In the genomic region with DNA sequence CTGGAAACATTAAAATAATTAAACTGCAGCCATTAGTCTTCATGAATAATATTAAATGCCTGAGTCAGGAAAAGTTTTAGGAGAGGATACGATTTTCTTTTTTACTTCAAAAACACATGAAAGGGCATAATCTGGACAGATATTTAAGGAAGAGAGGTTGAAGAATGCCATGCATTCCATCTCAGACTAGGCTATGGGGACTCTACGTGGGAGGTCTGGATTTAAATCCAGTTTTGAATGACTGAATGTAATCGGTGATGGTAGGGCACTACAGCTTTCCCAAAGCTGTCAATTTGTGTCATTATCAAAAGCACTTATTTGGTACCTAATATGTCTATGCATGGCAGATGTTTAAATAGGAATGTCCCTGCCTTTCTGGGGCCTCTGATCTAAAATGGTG, we compare ENCODE assay signal across 31 cellular contexts. TPM values are rescaled to one million over a fixed set of nuclear protein-coding genes. Genes with fewer than 3 reads are reported as not detected.
DNase-seq lines count a peak whose midpoint lies in the region; ATAC-seq and TF ChIP-seq lines count a peak whose summit lies in the region.
"Had no signal": no experiment of that assay in that cellular context is flagged by ENCODE, and none has a peak within 500 bp of the region (broad histone marks: within the 10 kb centered on the region; RNA-seq: fewer than 3 reads in every experiment).

No MANE protein-coding gene starts in this region.

- H3K4me2 ChIP-seq in neural progenitor cell = no peak overlapping the region
- H3K4me2 ChIP-seq: PC-9 had no signal

- peak overlapping the region; percentile 35 for H3K27ac Mint-ChIP-seq in activated naive CD8-positive, alpha-beta T cell treated with anti-CD3 and anti-CD28 coated beads, Interleukin-2, amount 10 ng/mL, durations not matched to agents 7 days and 5 days
- no peak overlapping the region for H3K27ac Mint-ChIP-seq in activated naive CD8-positive, alpha-beta T cell treated with anti-CD3 and anti-CD28 coated beads for 36 hours
- H3K27ac Mint-ChIP-seq in endothelial cell (ENCODE audit: unreplicated experiment) (peak overlapping the region; percentile 98), neural progenitor cell (peak overlapping the region; percentile 38)
- no peak overlapping the region for H3K27ac Mint-ChIP-seq in activated T-helper 1 cell treated with anti-CD3 and anti-CD28 coated beads, Interleukin-12 subunit alpha, Interleukin-12 subunit beta, Interleukin-2, Interleukin-4 antibody, amounts not matched to agents 30 ng/mL and 10 ng/mL and 1 ng/mL, durations not matched to agents 14 hours and 24 hours and 36 hours
- H3K27ac Mint-ChIP-seq: activated CD4-positive, alpha-beta memory T cell treated with anti-CD3 and anti-CD28 coated beads, Interleukin-2, amount 10 ng/mL, durations not matched to agents 7 days and 5 days; activated naive CD4-positive, alpha-beta T cell treated with anti-CD3 and anti-CD28 coated beads, Interleukin-2, amount 50 U/mL, for 72 hours; effector memory CD8-positive, alpha-beta T cell; natural killer cell; progenitor cell of endocrine pancreas; T-helper 2 cell treated with Interferon-gamma antibody and Interleukin-4, amounts not matched to agents 5 μg/mL and 100 μg/mL, for 36 hours had no signal

- no peak overlapping the region for H3K9ac ChIP-seq in neural progenitor cell

- POLR2A ChIA-PET in activated naive CD8-positive, alpha-beta T cell treated with anti-CD3 and anti-CD28 coated beads, Interleukin-2, amount 10 ng/mL, durations not matched to agents 7 days and 5 days (lab: Charles Lee) = no interaction called here

- H3K27ac ChIP-seq in neural progenitor cell (no peak overlapping the region), uterus (peak overlapping the region; percentile 10 to 15), WERI-Rb-1 (no peak overlapping the region)
- H3K27ac ChIP-seq: foreskin keratinocyte, PC-9, right lobe of liver had no signal

- peaks cover 6% of the 10 kb centered on the region for H3K4me1 Mint-ChIP-seq in activated naive CD8-positive, alpha-beta T cell treated with anti-CD3 and anti-CD28 coated beads, Interleukin-2, amount 10 ng/mL, durations not matched to agents 7 days and 5 days
- H3K4me1 Mint-ChIP-seq in activated naive CD8-positive, alpha-beta T cell treated with anti-CD3 and anti-CD28 coated beads for 36 hours = peaks cover 4% of the 10 kb centered on the region
- H3K4me1 Mint-ChIP-seq in endothelial cell (ENCODE audit: unreplicated experiment) (peaks cover 37% of the 10 kb centered on the region), neural progenitor cell (peaks cover 24% of the 10 kb centered on the region)
- peaks cover 9% of the 10 kb centered on the region for H3K4me1 Mint-ChIP-seq in activated T-helper 1 cell treated with anti-CD3 and anti-CD28 coated beads, Interleukin-12 subunit alpha, Interleukin-12 subunit beta, Interleukin-2, Interleukin-4 antibody, amounts not matched to agents 30 ng/mL and 10 ng/mL and 1 ng/mL, durations not matched to agents 14 hours and 24 hours and 36 hours (ENCODE audit: low read depth)
- H3K4me1 Mint-ChIP-seq: activated CD4-positive, alpha-beta memory T cell treated with anti-CD3 and anti-CD28 coated beads, Interleukin-2, amount 10 ng/mL, durations not matched to agents 7 days and 5 days; natural killer cell had no signal

- no peak for DNase-seq in activated naive CD8-positive, alpha-beta T cell treated with anti-CD3 and anti-CD28 coated beads, Interleukin-2, amount 10 ng/mL, durations not matched to agents 7 days and 5 days
- no peak for DNase-seq in activated naive CD8-positive, alpha-beta T cell treated with anti-CD3 and anti-CD28 coated beads for 36 hours
- DNase-seq in endothelial cell (ENCODE audit: low spot score) (no peak), neural progenitor cell (ENCODE audit: low spot score) (peak; percentile 41), uterus (no peak), WERI-Rb-1 (no peak), NCI-H2029 (lab: John Stamatoyannopoulos, UW) (no peak)
- DNase-seq in activated T-helper 1 cell treated with anti-CD3 and anti-CD28 coated beads, Interleukin-12 subunit alpha, Interleukin-12 subunit beta, Interleukin-2, Interleukin-4 antibody, amounts not matched to agents 30 ng/mL and 10 ng/mL and 1 ng/mL, durations not matched to agents 14 hours and 24 hours and 36 hours (ENCODE audit: low spot score) = no peak
- DNase-seq: activated CD4-positive, alpha-beta memory T cell treated with anti-CD3 and anti-CD28 coated beads, Interleukin-2, amount 10 ng/mL, durations not matched to agents 7 days and 5 days; activated CD8-positive, alpha-beta memory T cell treated with anti-CD3 and anti-CD28 coated beads, Interleukin-2, amount 50 U/mL, for 4 hours; anterior cingulate cortex; caudate nucleus; effector memory CD8-positive, alpha-beta T cell; erythroblast; foreskin keratinocyte; head of caudate nucleus; mucosa of descending colon; natural killer cell; NCI-H1436 treated with DMSO at 0.1 percent for 48 hours; NCI-H2107; NCI-H345; NCI-H69; PC-9; right lobe of liver; stimulated activated CD4-positive, alpha-beta T cell treated with anti-CD3 and anti-CD28 coated beads, Interleukin-12 subunit alpha, Interleukin-12 subunit beta, amount 100 ng/mL, for 4 hours; stimulated activated CD4-positive, alpha-beta T cell treated with anti-CD3 and anti-CD28 coated beads, Interleukin-4, amount 100 ng/mL, for 1 hour had no signal

- H3K4me1 ChIP-seq in neural progenitor cell (peaks cover 6% of the 10 kb centered on the region), uterus (no peaks in the 10 kb centered on the region)
- H3K4me1 ChIP-seq: foreskin keratinocyte, right lobe of liver had no signal

- H3K9me3 ChIP-seq in neural progenitor cell (ENCODE audit: low read depth) (no peaks in the 10 kb centered on the region), uterus (no peaks in the 10 kb centered on the region), WERI-Rb-1 (ENCODE audit: severe bottlenecking) (peaks cover 2% of the 10 kb centered on the region)
- H3K9me3 ChIP-seq: mucosa of descending colon, right lobe of liver, tibial nerve had no signal

- H3K27me3 ChIP-seq in neural progenitor cell (no peaks in the 10 kb centered on the region), uterus (no peaks in the 10 kb centered on the region), WERI-Rb-1 (ENCODE audit: insufficient read depth, low read depth, severe bottlenecking) (no peaks in the 10 kb centered on the region)
- H3K27me3 ChIP-seq: right lobe of liver, tibial nerve had no signal

- TF ChIP-seq CTCF in endothelial cell (IDR thresholded peaks at IDR 0.05; ENCODE audit: unreplicated experiment) = no peak
- no peak for TF ChIP-seq CTCF in neural progenitor cell (IDR thresholded peaks at IDR 0.05)
- TF ChIP-seq CTCF in uterus (IDR thresholded peaks at IDR 0.05) = no peak
- no peak for TF ChIP-seq CTCF in WERI-Rb-1 (IDR thresholded peaks at IDR 0.05; ENCODE audit: low read depth, low read length)

- no peak overlapping the region for H3K4me3 ChIP-seq in neural progenitor cell
- no peak overlapping the region for H3K4me3 ChIP-seq in uterus
- H3K4me3 ChIP-seq in WERI-Rb-1 (ENCODE audit: low read depth, low read length) = no peak overlapping the region
- H3K4me3 ChIP-seq: lung, mucosa of descending colon, PC-9, right lobe of liver, tibial nerve had no signal

- ATAC-seq in activated naive CD8-positive, alpha-beta T cell treated with anti-CD3 and anti-CD28 coated beads, Interleukin-2, amount 10 ng/mL, durations not matched to agents 7 days and 5 days (ENCODE audit: low read depth) = no peak
- ATAC-seq: activated naive CD4-positive, alpha-beta T cell treated with anti-CD3 and anti-CD28 coated beads, Interleukin-2, amount 50 U/mL, for 72 hours; effector memory CD8-positive, alpha-beta T cell; foreskin keratinocyte; mucosa of descending colon; natural killer cell had no signal

- no peak for TF ChIP-seq POLR2A in uterus (IDR thresholded peaks at IDR 0.05)

- no peaks in the 10 kb centered on the region for H3F3A ChIP-seq in neural progenitor cell (ENCODE audit: low read depth)

- H3K4me3 Mint-ChIP-seq in activated naive CD8-positive, alpha-beta T cell treated with anti-CD3 and anti-CD28 coated beads, Interleukin-2, amount 10 ng/mL, durations not matched to agents 7 days and 5 days = no peak overlapping the region
- no peak overlapping the region for H3K4me3 Mint-ChIP-seq in activated naive CD8-positive, alpha-beta T cell treated with anti-CD3 and anti-CD28 coated beads for 36 hours
- H3K4me3 Mint-ChIP-seq in endothelial cell (ENCODE audit: unreplicated experiment) = no peak overlapping the region
- no peak overlapping the region for H3K4me3 Mint-ChIP-seq in neural progenitor cell
- no peak overlapping the region for H3K4me3 Mint-ChIP-seq in activated T-helper 1 cell treated with anti-CD3 and anti-CD28 coated beads, Interleukin-12 subunit alpha, Interleukin-12 subunit beta, Interleukin-2, Interleukin-4 antibody, amounts not matched to agents 30 ng/mL and 10 ng/mL and 1 ng/mL, durations not matched to agents 14 hours and 24 hours and 36 hours
- H3K4me3 Mint-ChIP-seq: activated CD4-positive, alpha-beta memory T cell treated with anti-CD3 and anti-CD28 coated beads, Interleukin-2, amount 10 ng/mL, durations not matched to agents 7 days and 5 days; effector memory CD8-positive, alpha-beta T cell; natural killer cell; T-helper 2 cell treated with Interferon-gamma antibody and Interleukin-4, amounts not matched to agents 5 μg/mL and 100 μg/mL, for 36 hours had no signal

- H2AFZ ChIP-seq in neural progenitor cell (replicated peaks) = no peak overlapping the region
- H2AFZ ChIP-seq: PC-9 had no signal

- peaks cover 4% of the 10 kb centered on the region for H3K9me3 Mint-ChIP-seq in activated naive CD8-positive, alpha-beta T cell treated with anti-CD3 and anti-CD28 coated beads, Interleukin-2, amount 10 ng/mL, durations not matched to agents 7 days and 5 days
- no peaks in the 10 kb centered on the region for H3K9me3 Mint-ChIP-seq in activated naive CD8-positive, alpha-beta T cell treated with anti-CD3 and anti-CD28 coated beads for 36 hours
- H3K9me3 Mint-ChIP-seq in endothelial cell (ENCODE audit: unreplicated experiment) (no peaks in the 10 kb centered on the region), neural progenitor cell (no peaks in the 10 kb centered on the region)
- no peaks in the 10 kb centered on the region for H3K9me3 Mint-ChIP-seq in activated T-helper 1 cell treated with anti-CD3 and anti-CD28 coated beads, Interleukin-12 subunit alpha, Interleukin-12 subunit beta, Interleukin-2, Interleukin-4 antibody, amounts not matched to agents 30 ng/mL and 10 ng/mL and 1 ng/mL, durations not matched to agents 14 hours and 24 hours and 36 hours
- H3K9me3 Mint-ChIP-seq: activated CD4-positive, alpha-beta memory T cell treated with anti-CD3 and anti-CD28 coated beads, Interleukin-2, amount 10 ng/mL, durations not matched to agents 7 days and 5 days; activated naive CD4-positive, alpha-beta T cell treated with anti-CD3 and anti-CD28 coated beads, Interleukin-2, amount 50 U/mL, for 72 hours; effector memory CD8-positive, alpha-beta T cell; natural killer cell; T-helper 2 cell treated with Interferon-gamma antibody and Interleukin-4, amounts not matched to agents 5 μg/mL and 100 μg/mL, for 36 hours had no signal

- no peaks in the 10 kb centered on the region for H3K27me3 Mint-ChIP-seq in activated naive CD8-positive, alpha-beta T cell treated with anti-CD3 and anti-CD28 coated beads, Interleukin-2, amount 10 ng/mL, durations not matched to agents 7 days and 5 days
- H3K27me3 Mint-ChIP-seq in activated naive CD8-positive, alpha-beta T cell treated with anti-CD3 and anti-CD28 coated beads for 36 hours = no peaks in the 10 kb centered on the region
- H3K27me3 Mint-ChIP-seq in endothelial cell (ENCODE audit: unreplicated experiment) (peaks cover 4% of the 10 kb centered on the region), neural progenitor cell (ENCODE audit: insufficient read depth, low read depth) (no peaks in the 10 kb centered on the region)
- no peaks in the 10 kb centered on the region for H3K27me3 Mint-ChIP-seq in activated T-helper 1 cell treated with anti-CD3 and anti-CD28 coated beads, Interleukin-12 subunit alpha, Interleukin-12 subunit beta, Interleukin-2, Interleukin-4 antibody, amounts not matched to agents 30 ng/mL and 10 ng/mL and 1 ng/mL, durations not matched to agents 14 hours and 24 hours and 36 hours (ENCODE audit: insufficient read depth)
- H3K27me3 Mint-ChIP-seq: activated CD4-positive, alpha-beta memory T cell treated with anti-CD3 and anti-CD28 coated beads, Interleukin-2, amount 10 ng/mL, durations not matched to agents 7 days and 5 days; progenitor cell of endocrine pancreas had no signal

- H3K36me3 Mint-ChIP-seq in activated naive CD8-positive, alpha-beta T cell treated with anti-CD3 and anti-CD28 coated beads, Interleukin-2, amount 10 ng/mL, durations not matched to agents 7 days and 5 days = peaks cover 17% of the 10 kb centered on the region
- peaks cover 1% of the 10 kb centered on the region for H3K36me3 Mint-ChIP-seq in activated naive CD8-positive, alpha-beta T cell treated with anti-CD3 and anti-CD28 coated beads for 36 hours
- H3K36me3 Mint-ChIP-seq in endothelial cell (ENCODE audit: low read depth, unreplicated experiment) = no peaks in the 10 kb centered on the region
- H3K36me3 Mint-ChIP-seq in neural progenitor cell = no peaks in the 10 kb centered on the region
- H3K36me3 Mint-ChIP-seq in activated T-helper 1 cell treated with anti-CD3 and anti-CD28 coated beads, Interleukin-12 subunit alpha, Interleukin-12 subunit beta, Interleukin-2, Interleukin-4 antibody, amounts not matched to agents 30 ng/mL and 10 ng/mL and 1 ng/mL, durations not matched to agents 14 hours and 24 hours and 36 hours (ENCODE audit: low read depth) = peaks cover 2% of the 10 kb centered on the region
- H3K36me3 Mint-ChIP-seq: natural killer cell had no signal

- H4K20me1 ChIP-seq in neural progenitor cell (ENCODE audit: low read depth) = no peaks in the 10 kb centered on the region

- no peaks in the 10 kb centered on the region for H3K36me3 ChIP-seq in neural progenitor cell
- H3K36me3 ChIP-seq in uterus = no peaks in the 10 kb centered on the region
- H3K36me3 ChIP-seq in WERI-Rb-1 = no peaks in the 10 kb centered on the region
- H3K36me3 ChIP-seq: right lobe of liver, tibial nerve had no signal

- intact Hi-C loops in uterus (cut with DNase I; ENCODE audit: low total_unique reads) = no loop called here
- intact Hi-C loops in activated T-helper 1 cell treated with anti-CD3 and anti-CD28 coated beads, Interleukin-12 subunit alpha, Interleukin-12 subunit beta, Interleukin-2, Interleukin-4 antibody, amounts not matched to agents 30 ng/mL and 10 ng/mL and 1 ng/mL, durations not matched to agents 14 hours and 24 hours and 36 hours (cut with micrococcal nuclease) = no loop called here

- no peaks in the 10 kb centered on the region for H3K79me2 ChIP-seq in neural progenitor cell (ENCODE audit: low read depth)

RNA-seq across cellular contexts. Expression of gene RPL34, which starts 59.3 kb away (rescaled TPM):
- total RNA-seq in activated naive CD8-positive, alpha-beta T cell treated with anti-CD3 and anti-CD28 coated beads, Interleukin-2, amount 10 ng/mL, durations not matched to agents 7 days and 5 days = 1,000 to 10,000 TPM; 1,432 to 1,506 TPM
- total RNA-seq in activated naive CD8-positive, alpha-beta T cell treated with anti-CD3 and anti-CD28 coated beads for 36 hours = 1,000 to 10,000 TPM; 1,572 to 1,710 TPM
- total RNA-seq in endothelial cell (ENCODE audit: unreplicated experiment) (1,233 TPM), neural progenitor cell (ENCODE audit: low replicate concordance) (1,625 and 2,510 TPM in 2 replicates), uterus (1,000 to 10,000 TPM; 1,071 to 6,726 (median 2,783) TPM)
- total RNA-seq in activated T-helper 1 cell treated with anti-CD3 and anti-CD28 coated beads, Interleukin-12 subunit alpha, Interleukin-12 subunit beta, Interleukin-2, Interleukin-4 antibody, amounts not matched to agents 30 ng/mL and 10 ng/mL and 1 ng/mL, durations not matched to agents 14 hours and 24 hours and 36 hours = 1,258 and 1,304 TPM in 2 replicates

Comparison
In these comparisons a context has a peak if more than half of its experiments do, and no peak if none do; other contexts are left out.
1. H3K27ac Mint-ChIP-seq: peak in activated naive CD8-positive, alpha-beta T cell treated with anti-CD3 and anti-CD28 coated beads, Interleukin-2, amount 10 ng/mL, durations not matched to agents 7 days and 5 days (single experiment), endothelial cell (single experiment) and neural progenitor cell (single experiment); none in activated naive CD8-positive, alpha-beta T cell treated with anti-CD3 and anti-CD28 coated beads for 36 hours (single experiment) and activated T-helper 1 cell treated with anti-CD3 and anti-CD28 coated beads, Interleukin-12 subunit alpha, Interleukin-12 subunit beta, Interleukin-2, Interleukin-4 antibody, amounts not matched to agents 30 ng/mL and 10 ng/mL and 1 ng/mL, durations not matched to agents 14 hours and 24 hours and 36 hours (single experiment).
2. H3K27ac ChIP-seq: peak in uterus (2 of 2); none in neural progenitor cell (single experiment) and WERI-Rb-1 (single experiment).